ENCODE assay signal across 12 cellular contexts in genomic region chr6:28303570-28303969, GRCh38. TPM values are rescaled to one million over a fixed set of nuclear protein-coding genes. Genes with fewer than 3 reads are reported as not detected.
DNase-seq lines count a peak whose midpoint lies in the region; ATAC-seq lines count a peak whose summit lies in the region.
"Had no signal": no experiment of that assay in that cellular context is flagged by ENCODE, and none has a peak within 500 bp of the region (broad histone marks: within the 10 kb centered on the region; RNA-seq: fewer than 3 reads in every experiment).

No MANE protein-coding gene starts in this region.

- peak; percentile 26 for DNase-seq in stimulated activated CD4-positive, alpha-beta T cell treated with anti-CD3 and anti-CD28 coated beads, Interleukin-4, amount 100 ng/mL, for 24 hours
- DNase-seq in stimulated activated CD4-positive, alpha-beta T cell treated with anti-CD3 and anti-CD28 coated beads, Interleukin-12 subunit alpha, Interleukin-12 subunit beta, amount 100 ng/mL, for 4 hours = no peak
- DNase-seq in glomerular visceral epithelial cell (ENCODE audit: extremely low spot score) (no peak), HT-29 (ENCODE audit: low spot score) (no peak), epidermal melanocyte (ENCODE audit: insufficient read length, low spot score) (no peak)
- DNase-seq: AML-193, endodermal cell, WERI-Rb-1 had no signal

- peak; percentile 90 for ATAC-seq in GM21447 (IDR thresholded peaks at IDR 0.05; ENCODE audit: unreplicated experiment)
- ATAC-seq in HG03196 (IDR thresholded peaks at IDR 0.05; ENCODE audit: unreplicated experiment) = peak; percentile 80
- no peak for ATAC-seq in GM21515 (IDR thresholded peaks at IDR 0.05; ENCODE audit: unreplicated experiment)

RNA-seq across cellular contexts. Expression of gene PGBD1, which starts 22.2 kb away (rescaled TPM):
- 0.97 and 1.2 TPM in 2 replicates for total RNA-seq in HT-29 (2014; rRNA removed; shearing (Covaris generic))

RNA-seq across cellular contexts. Expression of gene ZSCAN31, which starts 32.4 kb away (rescaled TPM):
- 3.1 and 6.4 TPM in 2 replicates for total RNA-seq in HT-29 (2014; rRNA removed; shearing (Covaris generic))

RNA-seq across cellular contexts. Expression of gene ZSCAN26, which starts 36.6 kb away (rescaled TPM):
- 1.0 and 3.2 TPM in 2 replicates for total RNA-seq in HT-29 (2014; rRNA removed; shearing (Covaris generic))

RNA-seq across cellular contexts. Expression of gene NKAPL, which starts 44.5 kb away (rescaled TPM):
- not detected in 2 replicates for total RNA-seq in HT-29 (2014; rRNA removed; shearing (Covaris generic))
- total RNA-seq: LHCN-M2 had no signal

RNA-seq across cellular contexts. Expression of gene ZKSCAN3, which starts 46.2 kb away (rescaled TPM):
- 0.53 and 0.60 TPM in 2 replicates for total RNA-seq in HT-29 (2014; rRNA removed; shearing (Covaris generic))
